Comparison of ENCODE assay signal across 8 cellular contexts in genomic region chr2:101736861-101737291, GRCh38. TPM values are rescaled to one million over a fixed set of nuclear protein-coding genes. Genes with fewer than 3 reads are reported as not detected.
DNase-seq lines count a peak whose midpoint lies in the region; ATAC-seq and TF ChIP-seq lines count a peak whose summit lies in the region.

No MANE protein-coding gene starts in this region.

- H3K4me3 ChIP-seq in PC-9 (no peak overlapping the region), fibroblast of mammary gland (ENCODE audit: control insufficient read depth, low read depth, low read length) (no peak overlapping the region), skeletal muscle satellite cell (ENCODE audit: low read length) (peak overlapping the region; percentile 49)

- CTCF ChIA-PET in PC-9 (lab: Charles Lee): interaction anchor here (0.6 kb wide), 1 partner anchor 715 kb away, joined by 5 read pairs; no protein-coding TSS in a partner anchor

- POLR2A ChIA-PET in PC-9 (lab: Charles Lee; ENCODE audit: unreplicated experiment): interaction anchor here (0.7 kb wide), 1 partner anchor 92 kb away, joined by 3 read pairs; no protein-coding TSS in a partner anchor

- peaks cover 94% of the 10 kb centered on the region for H3K79me2 ChIP-seq in PC-9 (ENCODE audit: low read depth)

- intact Hi-C loops in PC-9 (cut with micrococcal nuclease; ENCODE audit: unreplicated experiment): no loop called here

- TF ChIP-seq CTCF in PC-9 (conservative IDR thresholded peaks at IDR 0.05) (no peak), fibroblast of mammary gland (conservative IDR thresholded peaks at IDR 0.05; ENCODE audit: control insufficient read depth, insufficient read depth, low read depth, low read length) (no peak)

- H3K36me3 ChIP-seq in PC-9 (ENCODE audit: low read depth) (peaks cover 12% of the 10 kb centered on the region; the same call in 1 of the 2 replicates), skeletal muscle satellite cell (ENCODE audit: insufficient read depth, low read length) (peaks cover 5% of the 10 kb centered on the region)

- peaks cover 55% of the 10 kb centered on the region for H3F3A ChIP-seq in PC-9 (ENCODE audit: insufficient read depth, low read depth)

- H3K9ac ChIP-seq in skeletal muscle satellite cell (ENCODE audit: low read depth, low read length): peak overlapping the region; percentile 32

- H3K27ac ChIP-seq in PC-9: peak overlapping the region; percentile 58

- H3K27me3 ChIP-seq in PC-9 (ENCODE audit: insufficient read depth, low read depth) (no peaks in the 10 kb centered on the region), skeletal muscle satellite cell (ENCODE audit: control insufficient read depth, insufficient read depth, low read length) (no peaks in the 10 kb centered on the region)

- BruUV-seq in PC-9 (replicated peaks; lab: Mats Ljungman, UMichigan): no TSS peak

- no peak overlapping the region for H2AFZ ChIP-seq in PC-9

- peaks cover 57% of the 10 kb centered on the region for H4K20me1 ChIP-seq in PC-9 (ENCODE audit: insufficient read depth)

- H3K9me2 ChIP-seq in PC-9 (ENCODE audit: insufficient read depth): no peaks in the 10 kb centered on the region

- H3K4me1 ChIP-seq in PC-9 (replicated peaks; ENCODE audit: insufficient read depth) (peaks cover 67% of the 10 kb centered on the region), skeletal muscle satellite cell (ENCODE audit: control insufficient read depth, insufficient read depth, low read length) (peaks cover 81% of the 10 kb centered on the region)

- H3K9me3 ChIP-seq in PC-9 (ENCODE audit: insufficient read depth, low read depth) (no peaks in the 10 kb centered on the region), skeletal muscle satellite cell (replicated peaks; ENCODE audit: low read length) (no peaks in the 10 kb centered on the region)

- peak overlapping the region; percentile 43 for H3K4me2 ChIP-seq in PC-9
- H3K4me2 ChIP-seq in skeletal muscle satellite cell (ENCODE audit: low read length): peak overlapping the region; percentile 74

- ATAC-seq in GM19372 (IDR thresholded peaks at IDR 0.05; ENCODE audit: low read depth, unreplicated experiment) (peak; percentile 74), HG02970 (IDR thresholded peaks at IDR 0.05; ENCODE audit: low FRiP score, unreplicated experiment) (no peak), HG03196 (IDR thresholded peaks at IDR 0.05; ENCODE audit: unreplicated experiment) (no peak)

- DNase-seq in PC-9 (peak in 1 of 2 experiments; percentile 86), fibroblast of mammary gland (ENCODE audit: low read depth) (peak; percentile 87), anterior cingulate cortex (lab: John Stamatoyannopoulos, UW) (no peak)
- no peak for DNase-seq in activated effector memory CD4-positive, alpha-beta T cell treated with anti-CD3 and anti-CD28 coated beads, Interleukin-2, amount 50 U/mL, for 16 hours

RNA-seq across cellular contexts. Expression of gene MAP4K4, which starts 39.4 kb away (rescaled TPM):
- 100 and 129 TPM in 2 replicates for total RNA-seq in PC-9 (2021)
- total RNA-seq in skeletal muscle satellite cell (2012; rRNA removed): 195 and 229 TPM in 2 replicates
